ENCODE assay signal across 1 cellular context in the genomic region with DNA sequence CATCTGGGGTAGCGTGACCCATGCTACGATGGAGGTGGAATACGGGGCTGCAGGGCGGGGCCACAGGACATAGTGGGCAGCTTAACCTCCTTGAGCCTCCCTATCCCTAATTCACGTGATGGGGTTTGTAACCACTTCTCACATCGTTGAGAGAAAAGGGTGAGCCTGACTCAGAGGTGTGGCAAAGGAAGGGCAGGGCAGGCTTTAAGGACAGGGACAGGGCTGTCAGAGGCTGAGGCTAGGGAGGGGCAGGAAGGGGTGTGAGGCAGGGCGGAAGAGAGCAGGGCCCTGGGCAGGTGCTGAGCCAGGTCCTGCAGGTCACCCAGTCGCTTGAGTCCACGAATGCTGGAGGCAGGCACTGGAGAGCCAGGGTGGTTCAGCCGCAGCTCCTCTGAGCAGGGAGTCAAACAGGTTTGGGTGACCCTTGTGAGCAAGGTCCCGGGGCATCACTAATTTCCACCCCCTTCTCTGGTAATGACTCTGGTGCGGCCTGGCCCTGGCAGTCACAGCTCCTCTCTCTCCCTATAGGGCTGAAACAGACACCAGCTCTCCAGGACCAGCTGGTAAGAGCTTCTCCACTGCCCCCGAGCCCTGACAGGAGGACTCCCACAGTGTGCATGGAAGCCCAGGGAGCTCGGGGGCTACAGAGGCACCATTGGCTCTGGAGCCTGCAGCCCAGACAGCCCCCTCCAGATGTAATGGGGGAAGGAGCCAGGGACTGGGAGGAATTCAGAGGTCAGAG.
TF ChIP-seq lines count a peak whose summit lies in the region.

No MANE protein-coding gene starts in this region.

TF ChIP-seq in GM12891, 5 proteins besides CTCF, POLR2A, EP300 and RAD21 (continued from another document):
- TF ChIP-seq POU2F2 (IDR thresholded peaks at IDR 0.05; ENCODE audit: low read depth, low read length): no peak
